17 cellular contexts compared by ENCODE assay signal in the genomic region with DNA sequence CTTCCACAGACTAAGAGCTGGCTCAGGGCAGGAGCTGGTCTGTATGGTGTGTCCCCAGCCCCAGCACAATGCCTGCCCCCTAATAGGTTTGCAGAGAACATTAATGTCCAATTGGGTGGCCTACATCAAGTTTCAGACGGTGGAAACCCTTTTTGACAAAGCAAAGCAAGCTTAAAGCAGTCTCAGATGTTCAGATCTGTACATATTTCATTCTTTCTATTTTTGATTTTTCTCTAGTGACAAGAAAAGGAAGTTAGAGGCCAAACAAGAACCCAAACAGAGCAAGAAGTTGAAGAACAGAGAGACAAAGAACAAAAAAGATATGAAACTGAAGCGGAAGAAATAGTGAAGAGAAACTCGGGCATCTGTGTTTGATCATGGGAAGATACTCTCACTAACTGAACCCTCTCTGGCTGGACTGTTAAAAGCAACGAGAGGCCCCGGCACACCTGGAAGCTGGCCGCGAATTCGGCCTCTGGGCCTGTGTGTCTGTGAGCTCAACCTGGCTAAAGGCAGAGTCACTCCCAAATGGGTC. TPM values are rescaled to one million over a fixed set of nuclear protein-coding genes. Genes with fewer than 3 reads are reported as not detected.
DNase-seq lines count a peak whose midpoint lies in the region; ATAC-seq, FAIRE-seq and TF ChIP-seq lines count a peak whose summit lies in the region.
"Had no signal": no experiment of that assay in that cellular context is flagged by ENCODE, and none has a peak within 500 bp of the region (broad histone marks: within the 10 kb centered on the region; RNA-seq: fewer than 3 reads in every experiment).

No MANE protein-coding gene starts in this region.

- 84% methylated on average over 8 of the region's 8 CpGs for WGBS in aorta, 2 donors
- WGBS in endodermal cell (ENCODE audit: insufficient coverage in 1 of 2, insufficient read length in 1 of 2), 2 experiments: 91 to 92% methylated on average over 8 of the region's 8 CpGs

- H3K4me1 ChIP-seq in DOHH2 (ENCODE audit: control insufficient read depth, low read length) (peaks cover 10% of the 10 kb centered on the region), OCI-LY3 (ENCODE audit: low read length) (peaks cover 45% of the 10 kb centered on the region), aorta (ENCODE audit: control insufficient read depth in 1 of 2, insufficient read depth in 2 of 2, low read length in 2 of 2) (no peaks in the 10 kb centered on the region), endodermal cell (ENCODE audit: control insufficient read depth, insufficient read depth, low read length) (no peaks in the 10 kb centered on the region)
- H3K4me1 ChIP-seq: gastrocnemius medialis, pancreas, uterus had no signal

- H3K4me2 ChIP-seq in DOHH2 (ENCODE audit: low read length): no peak overlapping the region
- H3K4me2 ChIP-seq in OCI-LY3 (ENCODE audit: low read length): peak overlapping the region; percentile 73

- ATAC-seq in GM18909 (IDR thresholded peaks at IDR 0.05; ENCODE audit: poor library complexity, unreplicated experiment) (peak; percentile 63), HG02852 (IDR thresholded peaks at IDR 0.05; ENCODE audit: unreplicated experiment) (peak; percentile 53), aorta (ENCODE audit: low FRiP score) (no peak)
- ATAC-seq: gastrocnemius medialis, HepG2, pancreas had no signal

- H2AFZ ChIP-seq in OCI-LY3 (ENCODE audit: low read depth, low read length): no peak overlapping the region

- H3K4me3 ChIP-seq in DOHH2 (ENCODE audit: low read length) (no peak overlapping the region), OCI-LY3 (ENCODE audit: low read length) (peak overlapping the region; percentile 51), aorta (ENCODE audit: low read length in 2 of 2) (no peak overlapping the region), endodermal cell (ENCODE audit: low read length) (no peak overlapping the region)
- H3K4me3 ChIP-seq: gastrocnemius medialis, pancreas, uterus had no signal

- H3K9me3 Mint-ChIP-seq in endodermal cell: no peaks in the 10 kb centered on the region
- H3K9me3 Mint-ChIP-seq: mesothelial cell of epicardium had no signal

- no peak overlapping the region for H3K4me3 Mint-ChIP-seq in endodermal cell
- H3K4me3 Mint-ChIP-seq: mesothelial cell of epicardium had no signal

- H3K79me2 ChIP-seq in DOHH2 (ENCODE audit: control insufficient read depth, low read length) (no peaks in the 10 kb centered on the region), OCI-LY3 (ENCODE audit: low read length) (peaks cover 4% of the 10 kb centered on the region; the same call in 1 of the 2 replicates)

- H3K36me3 ChIP-seq in DOHH2 (ENCODE audit: control insufficient read depth, low read length): peaks cover 98% of the 10 kb centered on the region
- peaks cover 87% of the 10 kb centered on the region for H3K36me3 ChIP-seq in OCI-LY3 (replicated peaks; ENCODE audit: low read depth, low read length)
- peaks cover 6 to 9% of the 10 kb centered on the region in 2 donors for H3K36me3 ChIP-seq in aorta (ENCODE audit: control insufficient read depth in 1 of 2, insufficient read depth in 2 of 2, low read length in 1 of 2)
- H3K36me3 ChIP-seq in endodermal cell (ENCODE audit: control insufficient read depth, insufficient read depth, low read length): peaks cover 70% of the 10 kb centered on the region
- H3K36me3 ChIP-seq: uterus had no signal

- intact Hi-C loops in aorta (cut with DNase I): no loop called here

- FAIRE-seq in HTR-8/SVneo (lab: Jason Lieb, UNC): no peak
- FAIRE-seq: bronchial epithelial cell, HepG2, pancreas, RCC 7860 had no signal

- H3K27ac Mint-ChIP-seq in endodermal cell: no peak overlapping the region
- H3K27ac Mint-ChIP-seq: mesothelial cell of epicardium had no signal

- H3K9ac ChIP-seq in OCI-LY3 (ENCODE audit: low read length) (peak overlapping the region; percentile 78), endodermal cell (ENCODE audit: extremely low read depth, low read length, poor library complexity, severe bottlenecking) (no peak overlapping the region)

- H4K20me1 ChIP-seq in DOHH2 (ENCODE audit: control insufficient read depth, insufficient read depth, low read depth, low read length): peaks cover 5% of the 10 kb centered on the region; the same call in 1 of the 2 replicates
- H4K20me1 ChIP-seq in OCI-LY3 (ENCODE audit: insufficient read depth, low read length): no peaks in the 10 kb centered on the region

- H3K27me3 Mint-ChIP-seq in endodermal cell (ENCODE audit: insufficient read depth): no peaks in the 10 kb centered on the region

- H3K4me1 Mint-ChIP-seq in endodermal cell: no peaks in the 10 kb centered on the region

- no peaks in the 10 kb centered on the region for H3K9me2 ChIP-seq in DOHH2 (replicated peaks; ENCODE audit: control insufficient read depth, low read length)

- H3K9me3 ChIP-seq in DOHH2 (ENCODE audit: control insufficient read depth, insufficient read depth, low read length) (no peaks in the 10 kb centered on the region), OCI-LY3 (ENCODE audit: insufficient read depth, low read length) (no peaks in the 10 kb centered on the region), aorta (ENCODE audit: control insufficient read depth, low read length) (no peaks in the 10 kb centered on the region), endodermal cell (ENCODE audit: control insufficient read depth, low read length) (no peaks in the 10 kb centered on the region)
- H3K9me3 ChIP-seq: gastrocnemius medialis, pancreas, uterus had no signal

- DNase-seq in HTR-8/SVneo (ENCODE audit: insufficient read length, low spot score) (no peak), cortex of kidney (lab: John Stamatoyannopoulos, UW) (no peak), aorta (no peak), endodermal cell (no peak)
- DNase-seq: activated naive CD4-positive, alpha-beta T cell treated with Interleukin-2 at 50 U/mL for 16 hours; gastrocnemius medialis; NCI-H1092; pancreas; uterus had no signal

- H3K27ac ChIP-seq in DOHH2 (ENCODE audit: low read depth, low read length) (peak overlapping the region; percentile 39), OCI-LY3 (ENCODE audit: low read length) (peak overlapping the region; percentile 99), aorta (ENCODE audit: low read depth in 1 of 2, low read length in 2 of 2) (no peak overlapping the region), endodermal cell (ENCODE audit: low read depth, low read length) (no peak overlapping the region)
- H3K27ac ChIP-seq: gastrocnemius medialis, pancreas, uterus had no signal

- H3K27me3 ChIP-seq in DOHH2 (ENCODE audit: control insufficient read depth, low read length) (no peaks in the 10 kb centered on the region), OCI-LY3 (ENCODE audit: low read depth, low read length) (no peaks in the 10 kb centered on the region), aorta (ENCODE audit: control insufficient read depth in 1 of 2, insufficient read depth in 2 of 2, low read length in 1 of 2) (no peaks in the 10 kb centered on the region), endodermal cell (ENCODE audit: control insufficient read depth, insufficient read depth, low read length, poor library complexity, severe bottlenecking) (no peaks in the 10 kb centered on the region)
- H3K27me3 ChIP-seq: gastrocnemius medialis, pancreas, uterus had no signal

- no peaks in the 10 kb centered on the region for H3F3A ChIP-seq in DOHH2 (ENCODE audit: control insufficient read depth, insufficient read depth)

- TF ChIP-seq CTCF in DOHH2 (IDR thresholded peaks at IDR 0.05; ENCODE audit: low read depth, low read length, poor library complexity, severe bottlenecking): no peak
- TF ChIP-seq CTCF in OCI-LY3 (IDR thresholded peaks at IDR 0.05; ENCODE audit: low read depth, low read length): no peak
- no peak for TF ChIP-seq CTCF in endodermal cell (conservative IDR thresholded peaks at IDR 0.05)

- peaks cover 64% of the 10 kb centered on the region for H3K36me3 Mint-ChIP-seq in endodermal cell (ENCODE audit: low read depth)

RNA-seq across cellular contexts. Expression of gene NAT10, which starts 40.5 kb away (rescaled TPM):
- 10 to 100 TPM; 33.6 to 42.4 TPM for total RNA-seq in aorta
- polyA plus RNA-seq in aorta: 10 to 100 TPM in 1 of 2 donors, 1 to 10 TPM in 1; 8.9 to 25.1 TPM
- 10 to 100 TPM; 59.7 to 61.0 TPM for total RNA-seq in endodermal cell
- 37.3 TPM for polyA plus RNA-seq in endodermal cell (2013, experiment 1 of 2)
- polyA plus RNA-seq in endodermal cell (2013, experiment 2 of 2): 34.9 TPM

Comparison
In these comparisons a context has a peak if more than half of its experiments do, and no peak if none do; other contexts are left out.
1. H3K27ac ChIP-seq: peak in DOHH2 (single experiment) and OCI-LY3 (single experiment); none in aorta (0 of 2) and endodermal cell (single experiment).